ENCODE assay signal across 10 cellular contexts in the genomic region with DNA sequence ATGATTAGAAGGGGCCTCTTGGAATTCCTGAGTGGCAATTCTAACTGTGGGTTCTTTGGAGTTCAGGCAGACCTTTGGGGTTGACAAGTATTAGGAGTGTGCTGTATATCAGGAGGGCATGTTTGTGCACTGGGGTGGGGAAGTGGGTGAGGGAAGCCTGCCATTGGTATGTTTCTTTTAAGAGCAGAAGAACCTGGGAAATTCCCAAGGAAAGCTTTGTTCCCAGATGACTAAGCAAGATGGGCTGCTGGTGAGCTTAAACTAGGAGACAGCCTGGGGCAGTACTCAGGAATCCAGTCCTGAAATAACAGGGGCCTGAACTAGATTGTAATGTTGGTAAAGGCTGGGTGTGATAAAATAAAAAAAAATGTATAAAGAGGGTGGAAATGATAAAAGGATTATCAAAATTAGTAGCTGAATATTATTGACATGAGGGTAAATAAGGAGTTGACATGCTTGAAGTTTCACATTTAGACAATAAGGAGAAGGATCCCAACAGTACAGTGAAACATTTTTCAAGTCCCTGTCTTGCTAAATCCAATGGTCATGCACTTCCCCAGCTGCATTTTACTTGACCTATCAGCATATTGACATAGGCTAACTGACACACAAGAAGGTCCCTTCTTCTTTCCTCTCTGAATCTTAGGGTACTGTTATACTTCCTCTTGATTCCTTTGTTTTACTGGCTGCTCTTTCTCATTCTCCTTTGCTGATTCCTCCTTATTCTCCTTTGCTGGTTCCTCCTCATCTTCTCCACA. TPM values are rescaled to one million over a fixed set of nuclear protein-coding genes. Genes with fewer than 3 reads are reported as not detected.
DNase-seq lines count a peak whose midpoint lies in the region; FAIRE-seq and TF ChIP-seq lines count a peak whose summit lies in the region.
"Had no signal": no experiment of that assay in that cellular context is flagged by ENCODE, and none has a peak within 500 bp of the region (broad histone marks: within the 10 kb centered on the region; RNA-seq: fewer than 3 reads in every experiment).

No MANE protein-coding gene starts in this region.

- H3K27ac ChIP-seq in skin epidermis, result peak overlapping the region in 18 of 21 experiments; percentile 25 to 85 (median 51)
- H3K27ac ChIP-seq: SK-N-MC had no signal

- peak; percentile 30 for FAIRE-seq in GM12892 (lab: Jason Lieb, UNC)

- H3K4me3 ChIP-seq in fibroblast of the aortic adventitia (ENCODE audit: low read depth, low read length) (no peak overlapping the region), skin epidermis (no peak overlapping the region)
- H3K4me3 ChIP-seq: SK-N-MC had no signal

- no peak for TF ChIP-seq POLR2A in GM12892 (IDR thresholded peaks at IDR 0.05; ENCODE audit: low read depth, low read length)

- TF ChIP-seq CTCF in fibroblast of the aortic adventitia (IDR thresholded peaks at IDR 0.05; ENCODE audit: insufficient read depth, low read length), result no peak

- DNase-seq in GM12892 (ENCODE audit: insufficient read length), result no peak
- DNase-seq in RPMI7951 (ENCODE audit: low read depth), result peak; percentile 96
- peak; percentile 90 for DNase-seq in fibroblast of the aortic adventitia (ENCODE audit: low read depth)
- DNase-seq in activated CD4-positive, alpha-beta T cell treated with anti-CD3 and anti-CD28 coated beads for 1 hour, result no peak
- no peak for DNase-seq in NOMO-1 (lab: John Stamatoyannopoulos, UW; ENCODE audit: unreplicated experiment in 2 of 2)
- no peak for DNase-seq in NCI-H446 treated with DMSO at 0.1 percent for 48 hours (lab: John Stamatoyannopoulos, UW)
- no peak for DNase-seq in DMS 273 treated with DMSO at 0.1 percent for 48 hours (lab: John Stamatoyannopoulos, UW)
- DNase-seq: NCI-H1694 had no signal

RNA-seq across cellular contexts. Expression of a gene that starts 18.4 kb away (rescaled TPM):
- polyA plus RNA-seq in GM12892 (2012; ENCODE audit: missing spikeins), result 67.3 TPM
- 43.7 and 55.2 TPM in 2 replicates for total RNA-seq in RPMI7951 (2014; rRNA removed; shearing (Covaris generic))
- 45.3 and 58.5 TPM in 2 replicates for total RNA-seq in fibroblast of the aortic adventitia (ENCODE audit: low replicate concordance)

Comparison
In these comparisons a context has a peak if more than half of its experiments do, and no peak if none do; other contexts are left out.
1. DNase-seq: peak in RPMI7951 (single experiment) and fibroblast of the aortic adventitia (single experiment); none in GM12892 (single experiment), activated CD4-positive, alpha-beta T cell treated with anti-CD3 and anti-CD28 coated beads for 1 hour (single experiment), NOMO-1 (0 of 2), NCI-H446 treated with DMSO at 0.1 percent for 48 hours (single experiment) and DMS 273 treated with DMSO at 0.1 percent for 48 hours (single experiment).